In the genomic region with DNA sequence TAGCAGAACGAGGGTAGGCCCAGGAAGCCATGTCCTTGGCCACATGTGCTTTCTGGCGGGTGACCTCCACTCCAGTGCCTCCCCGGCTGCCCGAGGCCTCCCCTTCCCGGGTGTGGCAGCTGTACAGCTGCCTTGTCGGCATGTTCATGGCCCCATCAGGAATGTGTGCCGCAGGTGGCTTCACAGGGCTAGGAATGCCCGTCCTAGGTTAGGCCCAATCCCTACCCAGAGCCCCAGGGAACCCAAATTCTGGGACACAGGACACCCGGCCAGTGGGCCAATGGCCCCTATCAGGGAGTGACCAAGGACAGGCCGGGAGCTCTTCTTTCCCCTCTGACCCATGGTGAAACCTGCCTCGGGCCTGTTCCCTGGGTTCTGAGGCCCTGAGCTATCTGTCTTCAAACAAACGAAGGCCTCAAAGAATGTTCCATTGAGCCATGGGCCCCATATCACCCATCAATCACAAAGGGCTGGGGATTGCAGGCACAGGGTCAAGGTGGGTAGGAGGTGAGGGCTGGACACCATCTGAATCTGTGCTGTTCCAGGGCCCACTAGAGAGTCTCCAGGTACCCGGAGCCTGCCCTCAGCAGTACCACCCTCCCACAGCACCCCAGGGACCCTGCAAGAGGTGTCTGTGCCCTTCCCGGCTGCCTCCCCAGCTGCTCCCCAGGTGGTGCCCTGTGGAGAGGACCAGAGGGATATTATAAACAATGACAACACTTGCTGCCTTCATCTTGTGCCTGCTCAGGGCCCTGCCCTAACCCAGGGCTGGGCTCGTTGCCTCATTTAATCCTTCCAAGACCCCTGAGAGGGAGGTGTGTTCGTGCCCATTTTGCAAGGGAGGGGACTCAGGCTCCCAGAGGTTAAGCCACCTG, we compare ENCODE assay signal across 19 cellular contexts. TPM values are rescaled to one million over a fixed set of nuclear protein-coding genes. Genes with fewer than 3 reads are reported as not detected.
DNase-seq lines count a peak whose midpoint lies in the region; ATAC-seq and TF ChIP-seq lines count a peak whose summit lies in the region.
"Had no signal": no experiment of that assay in that cellular context is flagged by ENCODE, and none has a peak within 500 bp of the region (broad histone marks: within the 10 kb centered on the region; RNA-seq: fewer than 3 reads in every experiment).

No MANE protein-coding gene starts in this region.

- peak overlapping the region; percentile 19 for H3K27ac Mint-ChIP-seq in activated CD4-positive, alpha-beta T cell treated with anti-CD3 and anti-CD28 coated beads for 36 hours
- H3K27ac Mint-ChIP-seq: activated naive CD4-positive, alpha-beta T cell treated with anti-CD3 and anti-CD28 coated beads for 36 hours; dendritic cell treated with granulocyte-macrophage colony-stimulating factor and Interleukin-4, amounts not matched to agents 40 ng/mL and 50 ng/mL, for 4 days; stimulated activated naive CD8-positive, alpha-beta T cell treated with anti-CD3 and anti-CD28 coated beads, Interleukin-15, amount 100 ng/mL, for 72 hours had no signal

- no peak overlapping the region for H2AFZ ChIP-seq in HCT116 (ENCODE audit: low read depth, low read length, poor library complexity, severe bottlenecking)

- peaks cover 20% of the 10 kb centered on the region for H3K4me1 Mint-ChIP-seq in activated CD4-positive, alpha-beta T cell treated with anti-CD3 and anti-CD28 coated beads for 36 hours

- no peak for TF ChIP-seq CTCF in HCT116 (IDR thresholded peaks at IDR 0.05 in 2 of 3, conservative IDR thresholded peaks at IDR 0.05 in 1 of 3; ENCODE audit: borderline replicate concordance in 1 of 3, insufficient read depth in 1 of 3, low read depth in 2 of 3, low read length in 2 of 3)
- no peak for TF ChIP-seq CTCF in esophagus muscularis mucosa (IDR thresholded peaks at IDR 0.05)
- no peak for TF ChIP-seq CTCF in prostate gland (IDR thresholded peaks at IDR 0.05)

- WGBS in esophagus muscularis mucosa, result 81% methylated on average over 14 of the region's 16 CpGs
- WGBS in prostate gland, result 85% methylated on average over 14 of the region's 16 CpGs

- no peak for DNase-seq in activated CD4-positive, alpha-beta T cell treated with anti-CD3 and anti-CD28 coated beads for 36 hours
- DNase-seq in activated CD4-positive, alpha-beta T cell treated with anti-CD3 and anti-CD28 coated beads, Interleukin-2, amount 50 U/mL, for 4 hours, result no peak
- DNase-seq in HCT116 (ENCODE audit: low read depth, low spot score), result no peak
- no peak for DNase-seq in esophagus muscularis mucosa (ENCODE audit: extremely low spot score)
- DNase-seq in prostate gland (ENCODE audit: low spot score), result no peak
- DNase-seq in GF-D8 (lab: John Stamatoyannopoulos, UW), result no peak
- DNase-seq in NCI-H2081 treated with DMSO at 0.1 percent for 48 hours (lab: John Stamatoyannopoulos, UW), result no peak
- DNase-seq: activated CD4-positive, alpha-beta T cell treated with anti-CD3 and anti-CD28 coated beads for 1 hour; activated naive CD4-positive, alpha-beta T cell treated with anti-CD3 and anti-CD28 coated beads for 36 hours; AML-193; MM.1S; stimulated activated naive CD8-positive, alpha-beta T cell treated with anti-CD3 and anti-CD28 coated beads, Interleukin-15, amount 100 ng/mL, for 72 hours; T-helper 1 cell had no signal

- no peaks in the 10 kb centered on the region for H3K79me2 ChIP-seq in HCT116 (ENCODE audit: insufficient read depth, low read length)

- intact Hi-C loops in activated CD4-positive, alpha-beta T cell treated with anti-CD3 and anti-CD28 coated beads for 36 hours (cut with DNase I, micrococcal nuclease), result loop anchor here (5.0 kb wide), 4 partner anchors 43 to 692 kb away; a partner anchor contains a TSS
- intact Hi-C loops in HCT116 (cut with micrococcal nuclease), result loop anchor here (2.0 kb wide), 1 partner anchor 197 kb away; no protein-coding TSS in a partner anchor
- intact Hi-C loops in esophagus muscularis mucosa (cut with DNase I), result loop anchor here (5.0 kb wide), 1 partner anchor 462 kb away; no protein-coding TSS in a partner anchor
- intact Hi-C loops in prostate gland (cut with DNase I), result loop anchor here (5.0 to 10.0 kb wide), 4 partner anchors 462 to 1125 kb away; a partner anchor contains a TSS

- TF ChIP-seq POLR2A in HCT116 (IDR thresholded peaks at IDR 0.05; ENCODE audit: borderline replicate concordance, extremely low read depth, insufficient read depth, insufficient read length), result no peak
- TF ChIP-seq POLR2A in esophagus muscularis mucosa (IDR thresholded peaks at IDR 0.05; ENCODE audit: low read depth), result no peak
- TF ChIP-seq POLR2A in prostate gland (IDR thresholded peaks at IDR 0.05), result no peak

- TF ChIP-seq RAD21 in HCT116 (IDR thresholded peaks at IDR 0.05; ENCODE audit: low read depth), result no peak

- no TSS peak for BruUV-seq in HCT116 (replicated peaks; lab: Mats Ljungman, UMichigan)

- H3K4me1 ChIP-seq in HCT116 (ENCODE audit: control insufficient read depth in 1 of 2, insufficient read depth in 2 of 2, low read length in 2 of 2), result peaks cover 31 to 60% of the 10 kb centered on the region in 2 experiments
- peaks cover 47 to 68% (median 55%) of the 10 kb centered on the region in 4 donors for H3K4me1 ChIP-seq in esophagus muscularis mucosa
- H3K4me1 ChIP-seq in prostate gland (replicated peaks), result peaks cover 20% of the 10 kb centered on the region

- POLR2A ChIA-PET in activated CD4-positive, alpha-beta T cell treated with anti-CD3 and anti-CD28 coated beads for 36 hours (lab: Charles Lee), result no interaction called here
- POLR2A ChIA-PET in HCT116 (lab: Charles Lee), result interaction anchor here (0.7 to 5.0 kb wide), 5 partner anchors 26 to 356 kb away, joined by 3 to 50 read pairs (median 20); a partner anchor contains a TSS

- no peak overlapping the region for H3K4me3 Mint-ChIP-seq in activated CD4-positive, alpha-beta T cell treated with anti-CD3 and anti-CD28 coated beads for 36 hours
- H3K4me3 Mint-ChIP-seq: activated naive CD4-positive, alpha-beta T cell treated with anti-CD3 and anti-CD28 coated beads for 36 hours; dendritic cell treated with granulocyte-macrophage colony-stimulating factor and Interleukin-4, amounts not matched to agents 40 ng/mL and 50 ng/mL, for 4 days; stimulated activated naive CD8-positive, alpha-beta T cell treated with anti-CD3 and anti-CD28 coated beads, Interleukin-15, amount 100 ng/mL, for 72 hours had no signal

- H3K9ac ChIP-seq in HCT116 (ENCODE audit: low read length), result peak overlapping the region; percentile 72

- H3K9me3 ChIP-seq in HCT116 (ENCODE audit: control insufficient read depth in 1 of 2, insufficient read depth in 1 of 2, low read depth in 1 of 2, low read length in 2 of 2) (no peaks in the 10 kb centered on the region), esophagus muscularis mucosa (no peaks in the 10 kb centered on the region), prostate gland (no peaks in the 10 kb centered on the region)
- H3K9me3 ChIP-seq: SJCRH30, transverse colon had no signal

- H3K27me3 ChIP-seq in HCT116 (ENCODE audit: insufficient read depth, low read length), result no peaks in the 10 kb centered on the region
- H3K27me3 ChIP-seq in esophagus muscularis mucosa, result no peaks in the 10 kb centered on the region
- no peaks in the 10 kb centered on the region for H3K27me3 ChIP-seq in prostate gland (replicated peaks; ENCODE audit: insufficient read depth)
- H3K27me3 ChIP-seq: SJCRH30, transverse colon had no signal

- peak overlapping the region; percentile 75; the same call in 1 of the 2 replicates for H3K27ac ChIP-seq in HCT116 (ENCODE audit: low read depth, low read length)
- peak overlapping the region; percentile 60 to 83 (median 73) for H3K27ac ChIP-seq in esophagus muscularis mucosa (replicated peaks in 1 of 4)
- H3K27ac ChIP-seq in prostate gland, result peak overlapping the region; percentile 85 to 88
- H3K27ac ChIP-seq: SJCRH30, transverse colon had no signal

- H3K9me2 ChIP-seq in HCT116 (ENCODE audit: insufficient read depth), result no peaks in the 10 kb centered on the region

- no peaks in the 10 kb centered on the region for H3K36me3 Mint-ChIP-seq in activated CD4-positive, alpha-beta T cell treated with anti-CD3 and anti-CD28 coated beads for 36 hours (ENCODE audit: low read depth)

- no peaks in the 10 kb centered on the region for H3K27me3 Mint-ChIP-seq in activated CD4-positive, alpha-beta T cell treated with anti-CD3 and anti-CD28 coated beads for 36 hours

- peak overlapping the region; percentile 99 for H3K4me2 ChIP-seq in HCT116 (ENCODE audit: low read length)

- H3K36me3 ChIP-seq in HCT116 (ENCODE audit: control insufficient read depth in 1 of 2, insufficient read depth in 2 of 2, low read length in 2 of 2) (no peaks in the 10 kb centered on the region), esophagus muscularis mucosa (no peaks in the 10 kb centered on the region), prostate gland (no peaks in the 10 kb centered on the region)
- H3K36me3 ChIP-seq: SJCRH30, transverse colon had no signal

- TF ChIP-seq EP300 in esophagus muscularis mucosa (IDR thresholded peaks at IDR 0.05), result no peak

- no peak overlapping the region for H3K4me3 ChIP-seq in HCT116 (replicated peaks in 1 of 2; ENCODE audit: low read depth in 1 of 2, low read length in 2 of 2)
- H3K4me3 ChIP-seq in esophagus muscularis mucosa, result no peak overlapping the region
- no peak overlapping the region for H3K4me3 ChIP-seq in prostate gland
- H3K4me3 ChIP-seq: SJCRH30, transverse colon had no signal

- H4K20me1 ChIP-seq in HCT116 (ENCODE audit: insufficient read depth), result no peaks in the 10 kb centered on the region

- ATAC-seq in activated CD4-positive, alpha-beta T cell treated with anti-CD3 and anti-CD28 coated beads for 36 hours, result no peak
- ATAC-seq in HCT116 (no peak), GM21447 (IDR thresholded peaks at IDR 0.05; ENCODE audit: unreplicated experiment) (no peak)
- ATAC-seq: Panc1; stimulated activated naive CD8-positive, alpha-beta T cell treated with anti-CD3 and anti-CD28 coated beads, Interleukin-15, amount 100 ng/mL, for 72 hours had no signal

- RAD21 ChIA-PET in HCT116 (lab: Charles Lee; ENCODE audit: low non-redundant PET in 1 of 2, low total read pairs in 2 of 2, uncharacterized antibody in 2 of 2, unreplicated experiment in 2 of 2), result interaction anchor here (1.5 to 6.4 kb wide), 3 partner anchors 40 to 356 kb away, joined by 4 to 85 read pairs (median 47); a partner anchor contains a TSS

- H3K9me3 Mint-ChIP-seq in activated CD4-positive, alpha-beta T cell treated with anti-CD3 and anti-CD28 coated beads for 36 hours (ENCODE audit: low read depth), result no peaks in the 10 kb centered on the region
- H3K9me3 Mint-ChIP-seq: activated naive CD4-positive, alpha-beta T cell treated with anti-CD3 and anti-CD28 coated beads for 36 hours; dendritic cell treated with granulocyte-macrophage colony-stimulating factor and Interleukin-4, amounts not matched to agents 40 ng/mL and 50 ng/mL, for 4 days; stimulated activated naive CD8-positive, alpha-beta T cell treated with anti-CD3 and anti-CD28 coated beads, Interleukin-15, amount 100 ng/mL, for 72 hours had no signal

- CTCF ChIA-PET in activated CD4-positive, alpha-beta T cell treated with anti-CD3 and anti-CD28 coated beads for 36 hours (lab: Charles Lee), result interaction anchor here (0.6 to 10.2 kb wide), 7 partner anchors 11 to 400 kb away, joined by 3 to 255 read pairs (median 4); no protein-coding TSS in a partner anchor
- CTCF ChIA-PET in HCT116 (lab: Charles Lee), result interaction anchor here (1.0 to 13.7 kb wide), 5 partner anchors 13 to 357 kb away, joined by 3 to 337 read pairs (median 32); a partner anchor contains a TSS

RNA-seq across cellular contexts. Expression of a gene that starts 4.1 kb away (rescaled TPM):
- total RNA-seq in activated CD4-positive, alpha-beta T cell treated with anti-CD3 and anti-CD28 coated beads for 36 hours, result under 1 TPM; 0.21 to 0.53 TPM
- total RNA-seq in HCT116 (2021; ENCODE audit: unreplicated experiment) (24.0 TPM), esophagus muscularis mucosa (100 to 1,000 TPM; 153 to 349 (median 186) TPM), prostate gland (10 to 100 TPM; 36.5 to 42.7 TPM)
- polyA plus RNA-seq in HCT116 (2012), result 15.9 and 22.3 TPM in 2 replicates
- total RNA-seq: SJCRH30 had no signal

RNA-seq across cellular contexts. Expression of a gene that starts 39.6 kb away (rescaled TPM):
- total RNA-seq in activated CD4-positive, alpha-beta T cell treated with anti-CD3 and anti-CD28 coated beads for 36 hours, result 1 to 10 TPM; 3.1 to 3.7 TPM
- total RNA-seq in HCT116 (2021; ENCODE audit: unreplicated experiment) (309 TPM), esophagus muscularis mucosa (1 to 10 TPM in 2 of 4 donors, under 1 TPM in 2; 0.83 to 2.3 (median 1.3) TPM), prostate gland (10 to 100 TPM; 12.4 to 20.4 TPM)
- polyA plus RNA-seq in HCT116 (2012), result 446 and 495 TPM in 2 replicates
- total RNA-seq: SJCRH30 had no signal
- polyA plus RNA-seq: neural cell had no signal

Comparison
In these comparisons a context has a peak if more than half of its experiments do, and no peak if none do; other contexts are left out.
1. RNA of a gene that starts 4.1 kb away (total RNA-seq): 153 to 349 TPM in esophagus muscularis mucosa, 36.5 to 42.7 TPM in prostate gland and 24.0 TPM in HCT116 (single experiment); 0.21 to 0.53 TPM in activated CD4-positive, alpha-beta T cell treated with anti-CD3 and anti-CD28 coated beads for 36 hours; every median in the first group is over 10 times any median in the second.
2. RNA of a gene that starts 39.6 kb away (total RNA-seq): 309 TPM in HCT116 (single experiment); 12.4 to 20.4 TPM in prostate gland, 3.1 to 3.7 TPM in activated CD4-positive, alpha-beta T cell treated with anti-CD3 and anti-CD28 coated beads for 36 hours and 0.83 to 2.3 TPM in esophagus muscularis mucosa; every median in the first group is over 10 times any median in the second.
3. Peak in every context shown above with its lines, with median percentiles within 50 percentile points of each other: H3K27ac ChIP-seq.